In genomic region chr1:231693361-231694080, GRCh38 we compare ENCODE assay signal across 17 cellular contexts.
DNase-seq lines count a peak whose midpoint lies in the region; TF ChIP-seq lines count a peak whose summit lies in the region.
"Had no signal": no experiment of that assay in that cellular context is flagged by ENCODE, and none has a peak within 500 bp of the region (broad histone marks: within the 10 kb centered on the region; RNA-seq: fewer than 3 reads in every experiment).

No MANE protein-coding gene starts in this region.

- H2BK12ac ChIP-seq in neuronal stem cell (ENCODE audit: low read length) = no peak overlapping the region

- CTCF ChIA-PET in Calu3 (lab: Charles Lee) = no interaction called here

- H3K27me3 ChIP-seq in H7 (ENCODE audit: control insufficient read depth, insufficient read depth, low read length) (no peaks in the 10 kb centered on the region), neuronal stem cell (ENCODE audit: control insufficient read depth in 3 of 3, insufficient read depth in 3 of 3, low read depth in 1 of 3, low read length in 3 of 3) (peaks cover 0 to 3% (median 0%) of the 10 kb centered on the region in 3 experiments)
- H3K27me3 ChIP-seq: heart left ventricle had no signal

- no peak overlapping the region for H2BK5ac ChIP-seq in neuronal stem cell (ENCODE audit: low read length)

- H3K4me1 ChIP-seq in neuronal stem cell (ENCODE audit: control insufficient read depth in 2 of 2, insufficient read depth in 1 of 2, low read depth in 1 of 2, low read length in 2 of 2) = peaks cover 7 to 14% of the 10 kb centered on the region in 2 donors

- no peak overlapping the region for H3K14ac ChIP-seq in neuronal stem cell (ENCODE audit: low read length)

- H3K4ac ChIP-seq in neuronal stem cell (ENCODE audit: low read length) = no peak overlapping the region

- no peak overlapping the region for H2AFZ ChIP-seq in neuronal stem cell (ENCODE audit: low read length)

- no peaks in the 10 kb centered on the region for H3K4me1 Mint-ChIP-seq in Calu3 (ENCODE audit: low read depth, unreplicated experiment)

- H3K9me3 ChIP-seq in neuronal stem cell (replicated peaks in 1 of 2; ENCODE audit: control insufficient read depth in 2 of 2, insufficient read depth in 1 of 2, low read depth in 1 of 2, low read length in 2 of 2) = peaks cover 0 to 4% of the 10 kb centered on the region in 2 donors
- H3K9me3 ChIP-seq: heart left ventricle had no signal

- H3K18ac ChIP-seq in neuronal stem cell (ENCODE audit: low read length) = peak overlapping the region; percentile 32

- no peaks in the 10 kb centered on the region for H3K36me3 ChIP-seq in H7 (replicated peaks; ENCODE audit: control insufficient read depth, insufficient read depth, low read length)
- H3K36me3 ChIP-seq in neuronal stem cell (replicated peaks in 1 of 2; ENCODE audit: control insufficient read depth in 2 of 2, insufficient read depth in 2 of 2, low read length in 2 of 2) = peaks cover 0 to 2% of the 10 kb centered on the region in 2 donors

- no peak for TF ChIP-seq CTCF in Calu3 (IDR thresholded peaks at IDR 0.05; ENCODE audit: unreplicated experiment)

- H3K79me1 ChIP-seq in neuronal stem cell (ENCODE audit: low read depth, low read length) = no peaks in the 10 kb centered on the region

- H3K4me3 Mint-ChIP-seq in Calu3 (ENCODE audit: low read depth, unreplicated experiment) = no peak overlapping the region
- H3K4me3 Mint-ChIP-seq: activated T-cell treated with anti-CD3 and anti-CD28 coated beads, Interleukin-2, amount 50 U/mL, for 4 hours; CD4-positive, CD25-positive, alpha-beta regulatory T cell; H9 had no signal

- H3K36me3 Mint-ChIP-seq in Calu3 (ENCODE audit: insufficient read depth, unreplicated experiment) = no peaks in the 10 kb centered on the region

- intact Hi-C loops in Calu3 (cut with micrococcal nuclease; ENCODE audit: unreplicated experiment) = no loop called here

- H4K91ac ChIP-seq in neuronal stem cell (ENCODE audit: low read depth, low read length, poor library complexity) = no peak overlapping the region

- H2AK5ac ChIP-seq in neuronal stem cell (ENCODE audit: low read depth, low read length) = peak overlapping the region; percentile 44

- no peak overlapping the region for H4K8ac ChIP-seq in neuronal stem cell (ENCODE audit: low read depth, low read length)

- H3K27me3 Mint-ChIP-seq in Calu3 (ENCODE audit: unreplicated experiment) = no peaks in the 10 kb centered on the region
- H3K27me3 Mint-ChIP-seq: CD4-positive, CD25-positive, alpha-beta regulatory T cell had no signal

- no peak overlapping the region for H3K9ac ChIP-seq in neuronal stem cell (ENCODE audit: low read depth, low read length, poor library complexity)

- no peak overlapping the region for H3K4me2 ChIP-seq in neuronal stem cell (ENCODE audit: insufficient read depth, low read length, poor library complexity, severe bottlenecking)

- H2BK15ac ChIP-seq in neuronal stem cell (ENCODE audit: low read length) = no peak overlapping the region

- H3K4me3 ChIP-seq in H7 (ENCODE audit: insufficient read depth, low read depth, low read length) (no peak overlapping the region), neuronal stem cell (ENCODE audit: low read length in 2 of 2) (no peak overlapping the region)

- no CpG with 5 or more reads among the region's 18 CpGs for WGBS in neuronal stem cell (ENCODE audit: extremely low coverage in 2 of 2, insufficient read length in 2 of 2, insufficient replicate concordance in 1 of 2), 2 donors

- H3K27ac Mint-ChIP-seq in Calu3 (ENCODE audit: unreplicated experiment) = no peak overlapping the region
- H3K27ac Mint-ChIP-seq: CD4-positive, CD25-positive, alpha-beta regulatory T cell had no signal

- H2BK120ac ChIP-seq in neuronal stem cell (ENCODE audit: low read depth, low read length) = no peak overlapping the region

- peak; percentile 60 for DNase-seq in COLO668 (lab: John Stamatoyannopoulos, UW; ENCODE audit: unreplicated experiment)
- DNase-seq in H7 = peak; percentile 30
- peak; percentile 62 for DNase-seq in cerebellar cortex (ENCODE audit: low spot score)
- no peak for DNase-seq in neuronal stem cell (ENCODE audit: low spot score)
- DNase-seq in activated CD4-positive, alpha-beta T cell treated with anti-CD3 and anti-CD28 coated beads, Interleukin-2, amount 50 U/mL, for 1 hour = no peak
- DNase-seq in Calu3 = no peak
- DNase-seq in SW480 (ENCODE audit: low spot score) = no peak
- DNase-seq in NCI-H2196 treated with DMSO at 0.1 percent for 48 hours (lab: John Stamatoyannopoulos, UW; ENCODE audit: unreplicated experiment) = no peak
- DNase-seq: activated CD4-positive, CD25-positive, alpha-beta regulatory T cell treated with anti-CD3 and anti-CD28 coated beads, Interleukin-2, amount 50 U/mL, for 72 hours; activated CD8-positive, alpha-beta memory T cell treated with anti-CD3 and anti-CD28 coated beads for 24 hours; activated naive CD4-positive, alpha-beta T cell; activated T-cell treated with anti-CD3 and anti-CD28 coated beads, Interleukin-2, amount 50 U/mL, for 4 hours; amniotic stem cell; CD4-positive, CD25-positive, alpha-beta regulatory T cell; H9; NCI-H69 had no signal

- H3K27ac ChIP-seq in neuronal stem cell (replicated peaks; ENCODE audit: low read length) = no peak overlapping the region

- no peaks in the 10 kb centered on the region for H3K9me3 Mint-ChIP-seq in Calu3 (ENCODE audit: low read depth, unreplicated experiment)
- H3K9me3 Mint-ChIP-seq: activated T-cell treated with anti-CD3 and anti-CD28 coated beads, Interleukin-2, amount 50 U/mL, for 4 hours; H9 had no signal

- BruUV-seq in Calu3 (replicated peaks; lab: Mats Ljungman, UMichigan) = no TSS peak

- no peak overlapping the region for H3K23ac ChIP-seq in neuronal stem cell (ENCODE audit: low read depth, low read length, poor library complexity)

Comparison
In these comparisons a context has a peak if more than half of its experiments do, and no peak if none do; other contexts are left out.
1. DNase-seq: peak in COLO668 (single experiment), H7 (single experiment) and cerebellar cortex (single experiment); none in neuronal stem cell (single experiment), activated CD4-positive, alpha-beta T cell treated with anti-CD3 and anti-CD28 coated beads, Interleukin-2, amount 50 U/mL, for 1 hour (single experiment), Calu3 (single experiment), SW480 (single experiment) and NCI-H2196 treated with DMSO at 0.1 percent for 48 hours (single experiment).